Comparison of ENCODE assay signal across 10 cellular contexts in the genomic region with DNA sequence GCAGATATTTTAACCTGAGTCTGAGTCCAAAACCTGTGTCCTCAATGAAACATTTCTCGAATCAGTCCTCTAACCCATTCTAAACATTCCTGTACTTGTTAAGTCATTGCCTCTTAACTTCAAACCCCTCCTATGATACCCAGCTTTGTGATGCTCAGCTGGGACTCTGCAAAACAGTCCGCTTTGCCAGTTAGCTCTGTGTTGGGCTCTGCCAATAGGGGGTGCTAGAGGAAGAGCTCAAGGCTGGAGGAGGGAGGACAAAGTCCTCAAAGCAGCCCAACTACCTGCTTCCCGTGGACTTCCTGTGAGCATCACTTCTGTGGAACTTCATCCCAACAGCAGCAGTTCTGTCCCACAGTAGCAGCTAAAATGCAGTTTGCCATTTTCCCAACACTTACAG. TPM values are rescaled to one million over a fixed set of nuclear protein-coding genes. Genes with fewer than 3 reads are reported as not detected.
A peak's percentile ranks its signal among the peaks of the same experiment; 100 is the strongest.
DNase-seq lines count a peak whose midpoint lies in the region; ATAC-seq and TF ChIP-seq lines count a peak whose summit lies in the region.
"Had no signal": no experiment of that assay in that cellular context is flagged by ENCODE, and none has a peak within 500 bp of the region (broad histone marks: within the 10 kb centered on the region; RNA-seq: fewer than 3 reads in every experiment).

No MANE protein-coding gene starts in this region.

- no peaks in the 10 kb centered on the region for H3K36me3 ChIP-seq in ACC112 (ENCODE audit: insufficient read depth, low read length)
- H3K36me3 ChIP-seq in CD4-positive, alpha-beta memory T cell (ENCODE audit: insufficient read depth, low read length) = no peaks in the 10 kb centered on the region

- H3K27me3 Mint-ChIP-seq in endothelial cell (ENCODE audit: unreplicated experiment) = no peaks in the 10 kb centered on the region
- H3K27me3 Mint-ChIP-seq in CD4-positive, alpha-beta memory T cell = peaks cover 0 to 6% of the 10 kb centered on the region in 2 donors

- no peaks in the 10 kb centered on the region for H3K9me3 ChIP-seq in CD4-positive, alpha-beta memory T cell (ENCODE audit: control insufficient read depth in 1 of 2, low read length in 2 of 2)

- no peak overlapping the region for H3K4me3 ChIP-seq in ACC112 (ENCODE audit: low read depth, low read length)
- H3K4me3 ChIP-seq in CD4-positive, alpha-beta memory T cell (ENCODE audit: low read length in 2 of 2) = no peak overlapping the region

- peaks cover 29% of the 10 kb centered on the region for H3K4me1 Mint-ChIP-seq in endothelial cell (ENCODE audit: unreplicated experiment)
- H3K4me1 Mint-ChIP-seq in CD4-positive, alpha-beta memory T cell = peaks cover 3 to 10% (median 9%) of the 10 kb centered on the region in 4 donors
- H3K4me1 Mint-ChIP-seq: IgD-negative memory B cell had no signal

- H3K4me1 ChIP-seq in ACC112 (ENCODE audit: control insufficient read depth, insufficient read depth, low read length, unreplicated experiment) = peaks cover 37% of the 10 kb centered on the region
- no peaks in the 10 kb centered on the region for H3K4me1 ChIP-seq in CD4-positive, alpha-beta memory T cell (ENCODE audit: insufficient read depth, low read length)

- H3K79me2 ChIP-seq in ACC112 (ENCODE audit: control insufficient read depth, insufficient read depth, low read length, unreplicated experiment) = no peaks in the 10 kb centered on the region

- H3K27ac Mint-ChIP-seq in endothelial cell (ENCODE audit: unreplicated experiment) = no peak overlapping the region
- no peak overlapping the region for H3K27ac Mint-ChIP-seq in CD4-positive, alpha-beta memory T cell
- H3K27ac Mint-ChIP-seq: IgD-negative memory B cell had no signal

- DNase-seq in EH (ENCODE audit: low read depth) (peak; percentile 7), LHCN-M2 (ENCODE audit: low read depth) (peak; percentile 37), endothelial cell (ENCODE audit: low spot score) (peak; percentile 21), epidermal melanocyte (ENCODE audit: insufficient read length, low spot score) (no peak), NCI-H510A (lab: John Stamatoyannopoulos, UW) (no peak)
- no peak for DNase-seq in CD4-positive, alpha-beta memory T cell
- DNase-seq: retina had no signal

- POLR2A ChIA-PET in CD4-positive, alpha-beta memory T cell (lab: Charles Lee; ENCODE audit: partially characterized antibody) = no interaction called here

- H3K4me3 Mint-ChIP-seq in endothelial cell (ENCODE audit: unreplicated experiment) = no peak overlapping the region
- no peak overlapping the region for H3K4me3 Mint-ChIP-seq in CD4-positive, alpha-beta memory T cell
- H3K4me3 Mint-ChIP-seq: IgD-negative memory B cell had no signal

- H3K27ac ChIP-seq in ACC112 (ENCODE audit: low read depth, low read length) = peak overlapping the region; percentile 56; the same call in 1 of the 2 replicates
- H3K27ac ChIP-seq in CD4-positive, alpha-beta memory T cell (ENCODE audit: low read depth, low read length) = no peak overlapping the region

- H3K36me3 Mint-ChIP-seq in endothelial cell (ENCODE audit: low read depth, unreplicated experiment) = no peaks in the 10 kb centered on the region
- H3K36me3 Mint-ChIP-seq in CD4-positive, alpha-beta memory T cell = no peaks in the 10 kb centered on the region
- H3K36me3 Mint-ChIP-seq: IgD-negative memory B cell had no signal

- intact Hi-C loops in CD4-positive, alpha-beta memory T cell (cut with micrococcal nuclease) = no loop called here

- no peaks in the 10 kb centered on the region for H3K27me3 ChIP-seq in ACC112 (ENCODE audit: insufficient read depth, low read length)
- no peaks in the 10 kb centered on the region for H3K27me3 ChIP-seq in CD4-positive, alpha-beta memory T cell (ENCODE audit: insufficient read depth, low read length)

- no peak overlapping the region for H2AFZ ChIP-seq in ACC112 (ENCODE audit: low read length, unreplicated experiment)

- CTCF ChIA-PET in CD4-positive, alpha-beta memory T cell (lab: Charles Lee; ENCODE audit: partially characterized antibody) = interaction anchor here (0.9 to 1.3 kb wide), 3 partner anchors 13 to 40 kb away, joined by 3 to 4 read pairs (median 3); no protein-coding TSS in a partner anchor

- no peaks in the 10 kb centered on the region for H3K9me3 Mint-ChIP-seq in endothelial cell (ENCODE audit: unreplicated experiment)
- peaks cover 0 to 3% (median 0%) of the 10 kb centered on the region in 8 donors for H3K9me3 Mint-ChIP-seq in CD4-positive, alpha-beta memory T cell

- ATAC-seq in HG02610 (IDR thresholded peaks at IDR 0.05; ENCODE audit: unreplicated experiment) = no peak

- peak; percentile 44 for TF ChIP-seq CTCF in endothelial cell (IDR thresholded peaks at IDR 0.05; ENCODE audit: unreplicated experiment)

RNA-seq across cellular contexts. Expression of a gene that starts 38.1 kb away (rescaled TPM):
- 12.6 and 14.0 TPM in 2 replicates for total RNA-seq in LHCN-M2 (2014; rRNA removed)
- polyA plus RNA-seq in LHCN-M2 (2012) = 1.6 TPM
- total RNA-seq in endothelial cell (ENCODE audit: unreplicated experiment) = 9.7 TPM
- total RNA-seq in CD4-positive, alpha-beta memory T cell = not detected
- not detected for polyA plus RNA-seq in CD4-positive, alpha-beta memory T cell
- polyA plus RNA-seq: IgD-negative memory B cell had no signal

Comparison
In these comparisons a context has a peak if more than half of its experiments do, and no peak if none do; other contexts are left out.
1. DNase-seq: peak in EH (single experiment), LHCN-M2 (single experiment) and endothelial cell (single experiment); none in epidermal melanocyte (single experiment), NCI-H510A (single experiment) and CD4-positive, alpha-beta memory T cell (0 of 5).
2. RNA of a gene that starts 38.1 kb away (total RNA-seq): 12.6 to 14.0 TPM in LHCN-M2 and 9.7 TPM in endothelial cell (single experiment); not detected in CD4-positive, alpha-beta memory T cell; every median in the first group is over 10 times any median in the second.